ENCODE assay signal across 1 cellular context in genomic region chr13:48975926-48976676, GRCh38.
TF ChIP-seq lines count a peak whose summit lies in the region.

No MANE protein-coding gene starts in this region.

TF ChIP-seq in HEK293, 187 proteins besides CTCF, POLR2A, EP300 and RAD21 (continued from another document):
- TF ChIP-seq PBX3 (CRISPR knock-in tag; IDR thresholded peaks at IDR 0.05) (no peak), KLF10 (tag by site-specific recombination; IDR thresholded peaks at IDR 0.05) (peak; percentile 84), ZNF654 (tag by site-specific recombination; IDR thresholded peaks at IDR 0.05; ENCODE audit: low read depth) (no peak), ZNF335 (tag by site-specific recombination; conservative IDR thresholded peaks at IDR 0.05) (peak; percentile 76), ZFHX2 (tag by site-specific recombination; conservative IDR thresholded peaks at IDR 0.05) (peak; percentile 98), ZNF514 (tag by site-specific recombination; IDR thresholded peaks at IDR 0.05) (no peak), WT1 (tag by site-specific recombination; IDR thresholded peaks at IDR 0.05) (peak; percentile 62), SP2 (tag by site-specific recombination; IDR thresholded peaks at IDR 0.05) (peak; percentile 86), HIC1 (tag by site-specific recombination; IDR thresholded peaks at IDR 0.05) (peak; percentile 98), ZSCAN5A (tag by site-specific recombination; IDR thresholded peaks at IDR 0.05) (0 out of 2 replicates have a peak, but pooled peaks have one; percentile 84), ZNF692 (tag by site-specific recombination; IDR thresholded peaks at IDR 0.05) (peak; percentile 49; the same call in 1 of the 2 replicates), ZNF433 (tag by site-specific recombination; IDR thresholded peaks at IDR 0.05; ENCODE audit: low read depth) (no peak), ZXDB (tag by site-specific recombination; IDR thresholded peaks at IDR 0.05) (peak; percentile 77), ZNF2 (tag by site-specific recombination; IDR thresholded peaks at IDR 0.05) (peak; percentile 92), GLI4 (tag by site-specific recombination; IDR thresholded peaks at IDR 0.05) (no peak), HOXA7 (CRISPR knock-in tag; IDR thresholded peaks at IDR 0.05; ENCODE audit: borderline replicate concordance) (no peak), OVOL3 (tag by site-specific recombination; IDR thresholded peaks at IDR 0.05) (peak; percentile 91), ZNF610 (tag by site-specific recombination; IDR thresholded peaks at IDR 0.05; ENCODE audit: borderline replicate concordance) (0 out of 2 replicates have a peak, but pooled peaks have one; percentile 37), ZNF211 (tag by site-specific recombination; IDR thresholded peaks at IDR 0.05; ENCODE audit: low read depth) (no peak), ZBTB7A (tag by site-specific recombination; IDR thresholded peaks at IDR 0.05; ENCODE audit: low read depth) (peak; percentile 88; the same call in 1 of the 2 replicates), ZNF600 (tag by site-specific recombination; IDR thresholded peaks at IDR 0.05) (peak; percentile 87), ZNF629 (tag by site-specific recombination; IDR thresholded peaks at IDR 0.05) (0 out of 2 replicates have a peak, but pooled peaks have one; percentile 51), ZIC2 (tag by site-specific recombination; IDR thresholded peaks at IDR 0.05) (peak; percentile 82), KLF9 (tag by site-specific recombination; IDR thresholded peaks at IDR 0.05; ENCODE audit: low read depth) (peak; percentile 91), ZNF768 (tag by site-specific recombination; IDR thresholded peaks at IDR 0.05) (no peak), ZNF175 (tag by site-specific recombination; IDR thresholded peaks at IDR 0.05) (no peak), KLF16 (tag by site-specific recombination; IDR thresholded peaks at IDR 0.05) (peak; percentile 72), ZNF366 (tag by site-specific recombination; conservative IDR thresholded peaks at IDR 0.05) (no peak), YY1 (tag by site-specific recombination; IDR thresholded peaks at IDR 0.05) (peak; percentile 54; the same call in 1 of the 2 replicates), ZNF324 (tag by site-specific recombination; IDR thresholded peaks at IDR 0.05) (peak; percentile 78), ZNF23 (tag by site-specific recombination; IDR thresholded peaks at IDR 0.05; ENCODE audit: borderline replicate concordance) (no peak), ZBTB11 (tag by site-specific recombination; conservative IDR thresholded peaks at IDR 0.05; ENCODE audit: low read depth) (peak; percentile 52; the same call in 1 of the 2 replicates), ZNF423 (tag by site-specific recombination; IDR thresholded peaks at IDR 0.05) (peak; percentile 48; the same call in 1 of the 2 replicates), ZBTB26 (tag by site-specific recombination; optimal IDR thresholded peaks at IDR 0.05) (peak; percentile 99)
